In genomic region chr19:58381460-58382220, GRCh38 we compare ENCODE assay signal across 8 cellular contexts. TPM values are rescaled to one million over a fixed set of nuclear protein-coding genes. Genes with fewer than 3 reads are reported as not detected.
DNase-seq lines count a peak whose midpoint lies in the region; ATAC-seq and TF ChIP-seq lines count a peak whose summit lies in the region.

No MANE protein-coding gene starts in this region.

- no peak for ATAC-seq in HG02870 (IDR thresholded peaks at IDR 0.05; ENCODE audit: unreplicated experiment)

- H3K4me3 ChIP-seq in HFF-Myc (replicated peaks; ENCODE audit: low read depth, low read length) (peak overlapping the region; percentile 63), iPS-11a (ENCODE audit: low read depth, low read length) (peak overlapping the region; percentile 54)

- no peak for TF ChIP-seq CTCF in HFF-Myc (IDR thresholded peaks at IDR 0.05; ENCODE audit: low read depth, low read length, missing control alignments)

- intact Hi-C loops in activated T-helper 1 cell treated with anti-CD3 and anti-CD28 coated beads, Interleukin-12 subunit alpha, Interleukin-12 subunit beta, Interleukin-2, Interleukin-4 antibody, amounts not matched to agents 30 ng/mL and 10 ng/mL and 1 ng/mL, durations not matched to agents 14 hours and 24 hours and 36 hours (cut with micrococcal nuclease), result loop anchor here (1.0 to 10.0 kb wide), 17 partner anchors 19 to 567 kb away; partner anchors contain the start of genes CHMP2A, ERVK3-1, MZF1 and ZBTB45

- peak overlapping the region; percentile 87 for H3K4me3 Mint-ChIP-seq in activated T-helper 1 cell treated with anti-CD3 and anti-CD28 coated beads, Interleukin-12 subunit alpha, Interleukin-12 subunit beta, Interleukin-2, Interleukin-4 antibody, amounts not matched to agents 30 ng/mL and 10 ng/mL and 1 ng/mL, durations not matched to agents 14 hours and 24 hours and 36 hours

- peaks cover 22% of the 10 kb centered on the region for H3K4me1 Mint-ChIP-seq in activated T-helper 1 cell treated with anti-CD3 and anti-CD28 coated beads, Interleukin-12 subunit alpha, Interleukin-12 subunit beta, Interleukin-2, Interleukin-4 antibody, amounts not matched to agents 30 ng/mL and 10 ng/mL and 1 ng/mL, durations not matched to agents 14 hours and 24 hours and 36 hours (ENCODE audit: low read depth)

- peak overlapping the region; percentile 89 for H3K27ac Mint-ChIP-seq in activated T-helper 1 cell treated with anti-CD3 and anti-CD28 coated beads, Interleukin-12 subunit alpha, Interleukin-12 subunit beta, Interleukin-2, Interleukin-4 antibody, amounts not matched to agents 30 ng/mL and 10 ng/mL and 1 ng/mL, durations not matched to agents 14 hours and 24 hours and 36 hours

- DNase-seq in HFF-Myc (ENCODE audit: extremely low read depth, low read depth), result no peak
- DNase-seq in activated T-helper 1 cell treated with anti-CD3 and anti-CD28 coated beads, Interleukin-12 subunit alpha, Interleukin-12 subunit beta, Interleukin-2, Interleukin-4 antibody, amounts not matched to agents 30 ng/mL and 10 ng/mL and 1 ng/mL, durations not matched to agents 14 hours and 24 hours and 36 hours (ENCODE audit: low spot score), result no peak
- peak; percentile 38 for DNase-seq in stimulated activated CD8-positive, alpha-beta memory T cell treated with anti-CD3 and anti-CD28 coated beads, Interleukin-4, amount 100 ng/mL, for 48 hours
- DNase-seq in stimulated activated CD4-positive, alpha-beta T cell treated with anti-CD3 and anti-CD28 coated beads, Interleukin-1b, Interleukin-23, amount 100 ng/mL, for 48 hours, result no peak
- DNase-seq in pons (ENCODE audit: low spot score), result no peak
- no peak for DNase-seq in NCI-H2171 (lab: John Stamatoyannopoulos, UW)

- no peaks in the 10 kb centered on the region for H3K27me3 Mint-ChIP-seq in activated T-helper 1 cell treated with anti-CD3 and anti-CD28 coated beads, Interleukin-12 subunit alpha, Interleukin-12 subunit beta, Interleukin-2, Interleukin-4 antibody, amounts not matched to agents 30 ng/mL and 10 ng/mL and 1 ng/mL, durations not matched to agents 14 hours and 24 hours and 36 hours (ENCODE audit: insufficient read depth)

- H3K9me3 Mint-ChIP-seq in activated T-helper 1 cell treated with anti-CD3 and anti-CD28 coated beads, Interleukin-12 subunit alpha, Interleukin-12 subunit beta, Interleukin-2, Interleukin-4 antibody, amounts not matched to agents 30 ng/mL and 10 ng/mL and 1 ng/mL, durations not matched to agents 14 hours and 24 hours and 36 hours, result no peaks in the 10 kb centered on the region

- peaks cover 2% of the 10 kb centered on the region for H3K36me3 Mint-ChIP-seq in activated T-helper 1 cell treated with anti-CD3 and anti-CD28 coated beads, Interleukin-12 subunit alpha, Interleukin-12 subunit beta, Interleukin-2, Interleukin-4 antibody, amounts not matched to agents 30 ng/mL and 10 ng/mL and 1 ng/mL, durations not matched to agents 14 hours and 24 hours and 36 hours (ENCODE audit: low read depth)

RNA-seq across cellular contexts. Expression of gene ZNF837, which starts 0.8 kb away (rescaled TPM):
- 0.86 and 1.4 TPM in 2 replicates for total RNA-seq in activated T-helper 1 cell treated with anti-CD3 and anti-CD28 coated beads, Interleukin-12 subunit alpha, Interleukin-12 subunit beta, Interleukin-2, Interleukin-4 antibody, amounts not matched to agents 30 ng/mL and 10 ng/mL and 1 ng/mL, durations not matched to agents 14 hours and 24 hours and 36 hours

RNA-seq across cellular contexts. Expression of gene RPS5, which starts 5.4 kb away (rescaled TPM):
- 1,157 and 1,161 TPM in 2 replicates for total RNA-seq in activated T-helper 1 cell treated with anti-CD3 and anti-CD28 coated beads, Interleukin-12 subunit alpha, Interleukin-12 subunit beta, Interleukin-2, Interleukin-4 antibody, amounts not matched to agents 30 ng/mL and 10 ng/mL and 1 ng/mL, durations not matched to agents 14 hours and 24 hours and 36 hours

RNA-seq across cellular contexts. Expression of gene RNF225, which starts 13.8 kb away (rescaled TPM):
- total RNA-seq in activated T-helper 1 cell treated with anti-CD3 and anti-CD28 coated beads, Interleukin-12 subunit alpha, Interleukin-12 subunit beta, Interleukin-2, Interleukin-4 antibody, amounts not matched to agents 30 ng/mL and 10 ng/mL and 1 ng/mL, durations not matched to agents 14 hours and 24 hours and 36 hours, result 0.65 and 1.6 TPM in 2 replicates

RNA-seq across cellular contexts. Expression of gene ZNF497, which starts 19.1 kb away (rescaled TPM):
- total RNA-seq in activated T-helper 1 cell treated with anti-CD3 and anti-CD28 coated beads, Interleukin-12 subunit alpha, Interleukin-12 subunit beta, Interleukin-2, Interleukin-4 antibody, amounts not matched to agents 30 ng/mL and 10 ng/mL and 1 ng/mL, durations not matched to agents 14 hours and 24 hours and 36 hours, result 0.76 and 0.93 TPM in 2 replicates

RNA-seq across cellular contexts. Expression of gene ZNF584, which starts 26.8 kb away (rescaled TPM):
- total RNA-seq in activated T-helper 1 cell treated with anti-CD3 and anti-CD28 coated beads, Interleukin-12 subunit alpha, Interleukin-12 subunit beta, Interleukin-2, Interleukin-4 antibody, amounts not matched to agents 30 ng/mL and 10 ng/mL and 1 ng/mL, durations not matched to agents 14 hours and 24 hours and 36 hours, result 17.8 and 20.6 TPM in 2 replicates
